ENCODE assay signal across 19 cellular contexts in the genomic region with DNA sequence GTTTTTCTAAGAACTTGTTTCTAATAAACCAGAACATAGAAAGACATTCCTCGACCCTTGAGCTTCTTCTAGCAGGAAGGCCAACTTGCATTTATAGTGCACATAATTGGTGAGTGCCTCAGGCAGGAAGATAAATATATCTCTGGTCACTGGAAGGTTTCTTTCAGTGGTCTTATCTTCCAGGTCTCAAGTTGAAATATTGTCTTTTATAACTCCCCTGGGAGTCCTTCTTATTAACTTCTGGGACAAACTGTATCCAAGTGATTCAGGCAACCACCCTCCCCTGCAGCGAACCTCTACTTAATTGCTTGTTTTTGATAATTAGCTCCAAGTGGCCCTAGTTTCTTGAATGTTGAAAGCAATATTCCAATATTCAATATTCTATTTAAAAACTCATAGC.
"Had no signal": no experiment of that assay in that cellular context is flagged by ENCODE, and none has a peak within 500 bp of the region (broad histone marks: within the 10 kb centered on the region; RNA-seq: fewer than 3 reads in every experiment).

No MANE protein-coding gene starts in this region.

- H3K4me1 ChIP-seq: SJCRH30 had no signal

- ATAC-seq: HepG2, Panc1, PC-3, Right ventricle myocardium inferior, SK-N-SH treated with all-trans-retinoic acid at 6 μM for 48 hours had no signal

- H3K9me3 ChIP-seq: MG63, SJCRH30 had no signal

- H3K27me3 ChIP-seq: SJCRH30 had no signal

- H3K36me3 ChIP-seq: MG63, SJCRH30 had no signal

- H3K27ac ChIP-seq: SJCRH30 had no signal

- DNase-seq: IMR-90, Karpas-422, KG1, MG63, NCI-H1092, NCI-H1105 treated with DMSO at 0.1 percent for 48 hours, NCI-H1436, NCI-H187, NCI-H2029, NCI-H2081 treated with DMSO at 0.1 percent for 48 hours, NCI-H2227 treated with DMSO at 0.1 percent for 48 hours, NCI-H524 treated with DMSO at 0.1 percent for 48 hours, PC-3, SHP77 treated with DMSO at 0.1 percent for 48 hours, SJCRH30 had no signal

- H3K4me3 ChIP-seq: MG63, SJCRH30 had no signal
